ENCODE assay signal across 19 cellular contexts in genomic region chr3:169234595-169234994, GRCh38.
DNase-seq lines count a peak whose midpoint lies in the region; ATAC-seq and TF ChIP-seq lines count a peak whose summit lies in the region.
"Had no signal": no experiment of that assay in that cellular context is flagged by ENCODE, and none has a peak within 500 bp of the region (broad histone marks: within the 10 kb centered on the region; RNA-seq: fewer than 3 reads in every experiment).

No MANE protein-coding gene starts in this region.

- no peak overlapping the region for H2BK5ac ChIP-seq in trophoblast cell (ENCODE audit: low read depth, low read length, poor library complexity)

- intact Hi-C loops in Right ventricle myocardium superior (cut with DNase I): no loop called here

- peaks cover 2% of the 10 kb centered on the region for H3K79me1 ChIP-seq in trophoblast cell (ENCODE audit: low read length)

- H2AFZ ChIP-seq in trophoblast cell (ENCODE audit: insufficient read depth, low read length, poor library complexity): no peak overlapping the region
- H2AFZ ChIP-seq: GM23338 had no signal

- CTCF ChIA-PET in HEK293T (lab: Yijun Ruan, JAX): no interaction called here

- H3K36me3 ChIP-seq in trophoblast cell (ENCODE audit: control insufficient read depth in 1 of 2, insufficient read depth in 2 of 2, low read length in 2 of 2): no peaks in the 10 kb centered on the region
- H3K36me3 ChIP-seq: BE2C; BLaER1 treated with 17β-estradiol and CSF1 and Interleukin-3, amounts not matched to agents 10 nM and 100 nM; HAP-1 had no signal

- no peak overlapping the region for H4K12ac ChIP-seq in trophoblast cell (ENCODE audit: low read depth, low read length)

- DNase-seq in DMS153 (lab: John Stamatoyannopoulos, UW): peak; percentile 14
- DNase-seq in DMS153 treated with DMSO at 0.1 percent for 48 hours (lab: John Stamatoyannopoulos, UW; ENCODE audit: unreplicated experiment): no peak
- no peak for DNase-seq in HEK293T (ENCODE audit: extremely low spot score)
- DNase-seq in NCI-H69 (lab: John Stamatoyannopoulos, UW): peak; percentile 90
- DNase-seq in trophoblast cell: no peak
- DNase-seq in DMS 273 (lab: John Stamatoyannopoulos, UW; ENCODE audit: unreplicated experiment): no peak
- no peak for DNase-seq in Right ventricle myocardium superior
- DNase-seq: ACHN; AML-193; BE2C; CD4-positive, alpha-beta T cell; CD8-positive, alpha-beta memory T cell; DMS53; DMS79 treated with DMSO at 0.1 percent for 48 hours; GF-D8 had no signal

- H3K4me2 ChIP-seq in trophoblast cell (ENCODE audit: low read length): no peak overlapping the region
- H3K4me2 ChIP-seq: BLaER1 treated with 17β-estradiol and CSF1 and Interleukin-3, amounts not matched to agents 10 nM and 100 nM; GM23338 had no signal

- no peak overlapping the region for H2AK5ac ChIP-seq in trophoblast cell (ENCODE audit: low read length)

- no peak overlapping the region for H4K91ac ChIP-seq in trophoblast cell (ENCODE audit: low read depth, low read length)

- H3K27me3 ChIP-seq in trophoblast cell (ENCODE audit: insufficient read depth, low read length): no peaks in the 10 kb centered on the region
- H3K27me3 ChIP-seq: BE2C had no signal

- no peak for ATAC-seq in Right ventricle myocardium superior (ENCODE audit: poor library complexity)
- ATAC-seq: GM23338 had no signal

- no peak overlapping the region for H3K4ac ChIP-seq in trophoblast cell (ENCODE audit: low read depth, low read length)

- H3K9me3 ChIP-seq in trophoblast cell (ENCODE audit: insufficient read depth, low read depth, low read length): no peaks in the 10 kb centered on the region
- H3K9me3 ChIP-seq: BE2C; BLaER1 treated with 17β-estradiol and CSF1 and Interleukin-3, amounts not matched to agents 10 nM and 100 nM; HAP-1 had no signal

- no peak overlapping the region for H3K27ac ChIP-seq in trophoblast cell (ENCODE audit: low read depth, low read length)
- H3K27ac ChIP-seq: 22Rv1; BLaER1 treated with 17β-estradiol and CSF1 and Interleukin-3, amounts not matched to agents 10 nM and 100 nM had no signal

- H3K18ac ChIP-seq in trophoblast cell (ENCODE audit: low read length): no peak overlapping the region

- no peak overlapping the region for H4K8ac ChIP-seq in trophoblast cell (ENCODE audit: low read depth, low read length)

- POLR2A ChIA-PET in HEK293T (lab: Yijun Ruan, JAX): no interaction called here

- H3K4me1 ChIP-seq in trophoblast cell (ENCODE audit: control insufficient read depth in 1 of 2, insufficient read depth in 2 of 2, low read length in 2 of 2): no peaks in the 10 kb centered on the region
- H3K4me1 ChIP-seq: HAP-1 had no signal

- no peak overlapping the region for H3K4me3 ChIP-seq in trophoblast cell (ENCODE audit: low read depth, low read length)
- H3K4me3 ChIP-seq: BLaER1 treated with 17β-estradiol and CSF1 and Interleukin-3, amounts not matched to agents 10 nM and 100 nM; GM23338; HAP-1 had no signal

- no peak overlapping the region for H3K23ac ChIP-seq in trophoblast cell (ENCODE audit: low read length)

- H3K14ac ChIP-seq in trophoblast cell (ENCODE audit: low read length): no peak overlapping the region

- no peak overlapping the region for H3K9ac ChIP-seq in trophoblast cell (ENCODE audit: low read length)
- H3K9ac ChIP-seq: BLaER1 treated with 17β-estradiol and CSF1 and Interleukin-3, amounts not matched to agents 10 nM and 100 nM had no signal

- H2BK120ac ChIP-seq in trophoblast cell (ENCODE audit: insufficient read depth, low read length, poor library complexity): no peak overlapping the region

- H3K79me2 ChIP-seq in trophoblast cell (ENCODE audit: control insufficient read depth, insufficient read depth, low read length, poor library complexity): no peaks in the 10 kb centered on the region

- no peak overlapping the region for H2BK12ac ChIP-seq in trophoblast cell (ENCODE audit: low read length)

TF ChIP-seq in HEK293T, 16 proteins besides CTCF, POLR2A, EP300 and RAD21:
- TF ChIP-seq CTBP1 (IDR thresholded peaks at IDR 0.05; ENCODE audit: borderline replicate concordance) (no peak), PKNOX1 (IDR thresholded peaks at IDR 0.05) (peak; percentile 83), ZNF384 (IDR thresholded peaks at IDR 0.05) (no peak)
TF ChIP-seq in HEK293T: peak in this region for 1.

Comparison
In these comparisons a context has a peak if more than half of its experiments do, and no peak if none do; other contexts are left out.
1. DNase-seq: peak in DMS153 (single experiment) and NCI-H69 (single experiment); none in DMS153 treated with DMSO at 0.1 percent for 48 hours (single experiment), HEK293T (single experiment), trophoblast cell (0 of 2), DMS 273 (single experiment) and Right ventricle myocardium superior (single experiment).